In the genomic region with DNA sequence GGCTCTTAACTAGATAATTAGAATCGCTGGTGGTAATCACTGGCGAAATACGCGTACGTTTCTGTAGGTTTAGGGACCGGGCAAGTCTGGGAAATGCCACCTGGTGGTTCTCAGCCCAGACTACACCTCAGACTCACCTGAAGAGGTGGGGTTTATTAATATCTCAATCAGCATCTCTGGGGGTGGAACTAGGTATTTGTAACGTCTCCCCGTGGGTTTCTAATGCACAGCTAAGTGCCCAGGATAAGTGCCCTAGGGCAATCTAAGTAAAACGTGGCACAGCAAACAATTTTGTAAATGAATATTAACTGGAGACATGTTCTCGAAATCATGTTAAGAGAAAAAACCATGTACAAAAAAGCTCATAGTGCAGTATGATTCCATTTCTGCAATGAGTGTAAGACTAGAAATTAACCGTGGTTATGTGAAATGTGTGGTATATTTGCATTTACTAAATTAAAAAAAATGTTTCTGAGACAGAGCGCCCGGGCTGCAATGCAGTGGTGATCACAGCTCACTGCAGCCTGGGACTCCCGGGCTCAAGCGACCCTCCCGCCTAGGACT, we compare ENCODE assay signal across 8 cellular contexts.
DNase-seq lines count a peak whose midpoint lies in the region; ATAC-seq and TF ChIP-seq lines count a peak whose summit lies in the region.

No MANE protein-coding gene starts in this region.

- DNase-seq in NCI-H69 (lab: John Stamatoyannopoulos, UW) (peak; percentile 81), astrocyte of the spinal cord (ENCODE audit: low read depth, low spot score) (no peak), iPS-NIHi11 (ENCODE audit: low spot score) (peak; percentile 54), foreskin melanocyte (no peak)
- DNase-seq in stimulated activated CD4-positive, alpha-beta T cell treated with anti-CD3 and anti-CD28 coated beads, Interleukin-4, amount 100 ng/mL, for 24 hours = peak; percentile 18

- peak overlapping the region; percentile 78 for H3K4me2 ChIP-seq in BLaER1

- H3K4me1 ChIP-seq in BLaER1 = peaks cover 37% of the 10 kb centered on the region

- peak overlapping the region; percentile 68; the same call in 1 of the 2 replicates for H3K27ac ChIP-seq in BLaER1

- no peaks in the 10 kb centered on the region for H3K9me3 ChIP-seq in BLaER1

- peak overlapping the region; percentile 81 for H3K9ac ChIP-seq in BLaER1

- peaks cover 38% of the 10 kb centered on the region for H4K20me1 ChIP-seq in BLaER1

- H3K4me3 ChIP-seq in BLaER1 = peak overlapping the region; percentile 100
- H3K4me3 ChIP-seq in astrocyte of the spinal cord (ENCODE audit: low read depth, low read length) = peak overlapping the region; percentile 77

- H3K36me3 ChIP-seq in BLaER1 = peaks cover 16% of the 10 kb centered on the region

- TF ChIP-seq CTCF in astrocyte of the spinal cord (IDR thresholded peaks at IDR 0.05; ENCODE audit: low read depth, low read length) = peak; percentile 10

- peak; percentile 51 for ATAC-seq in GM19023 (IDR thresholded peaks at IDR 0.05; ENCODE audit: unreplicated experiment)
- peak; percentile 42 for ATAC-seq in HG03139 (IDR thresholded peaks at IDR 0.05; ENCODE audit: unreplicated experiment)

- no peaks in the 10 kb centered on the region for H3K27me3 ChIP-seq in BLaER1

- in situ Hi-C loops in astrocyte of the spinal cord (cut with HindIII; ENCODE audit: low sequenced_read_pairs) = no loop called here

Comparison
In these comparisons a context has a peak if more than half of its experiments do, and no peak if none do; other contexts are left out.
1. DNase-seq: peak in NCI-H69 (single experiment), iPS-NIHi11 (single experiment) and stimulated activated CD4-positive, alpha-beta T cell treated with anti-CD3 and anti-CD28 coated beads, Interleukin-4, amount 100 ng/mL, for 24 hours (single experiment); none in astrocyte of the spinal cord (single experiment) and foreskin melanocyte (single experiment).